Comparison of ENCODE assay signal across 1 cellular context in genomic region chr15:38554354-38554753, GRCh38.
TF ChIP-seq lines count a peak whose summit lies in the region.

No MANE protein-coding gene starts in this region.

TF ChIP-seq in HepG2, 621 proteins besides CTCF, POLR2A, EP300 and RAD21 (continued from another document):
- TF ChIP-seq, protein P1, sequence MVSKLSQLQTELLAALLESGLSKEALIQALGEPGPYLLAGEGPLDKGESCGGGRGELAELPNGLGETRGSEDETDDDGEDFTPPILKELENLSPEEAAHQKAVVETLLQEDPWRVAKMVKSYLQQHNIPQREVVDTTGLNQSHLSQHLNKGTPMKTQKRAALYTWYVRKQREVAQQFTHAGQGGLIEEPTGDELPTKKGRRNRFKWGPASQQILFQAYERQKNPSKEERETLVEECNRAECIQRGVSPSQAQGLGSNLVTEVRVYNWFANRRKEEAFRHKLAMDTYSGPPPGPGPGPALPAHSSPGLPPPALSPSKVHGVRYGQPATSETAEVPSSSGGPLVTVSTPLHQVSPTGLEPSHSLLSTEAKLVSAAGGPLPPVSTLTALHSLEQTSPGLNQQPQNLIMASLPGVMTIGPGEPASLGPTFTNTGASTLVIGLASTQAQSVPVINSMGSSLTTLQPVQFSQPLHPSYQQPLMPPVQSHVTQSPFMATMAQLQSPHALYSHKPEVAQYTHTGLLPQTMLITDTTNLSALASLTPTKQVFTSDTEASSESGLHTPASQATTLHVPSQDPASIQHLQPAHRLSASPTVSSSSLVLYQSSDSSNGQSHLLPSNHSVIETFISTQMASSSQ (IDR thresholded peaks at IDR 0.05; ENCODE audit: low read depth): no peak
- TF ChIP-seq, protein P1 (CRISPR knock-in tag; IDR thresholded peaks at IDR 0.05; ENCODE audit: borderline replicate concordance): no peak
- TF ChIP-seq ZNF138 (CRISPR knock-in tag; IDR thresholded peaks at IDR 0.05; ENCODE audit: low read depth) (no peak), ZNF558 (CRISPR knock-in tag; IDR thresholded peaks at IDR 0.05; ENCODE audit: borderline replicate concordance) (no peak), MTERF4 (CRISPR knock-in tag; IDR thresholded peaks at IDR 0.05) (no peak), SNAI1 (CRISPR knock-in tag; IDR thresholded peaks at IDR 0.05; ENCODE audit: borderline replicate concordance) (no peak), AGO2 (optimal IDR thresholded peaks at IDR 0.05; ENCODE audit: low read depth, low read length) (no peak), ATF4 (CRISPR knock-in tag; IDR thresholded peaks at IDR 0.05) (no peak), SRF (IDR thresholded peaks at IDR 0.05; ENCODE audit: low read depth, low read length) (no peak)
- TF ChIP-seq, protein P2, sequence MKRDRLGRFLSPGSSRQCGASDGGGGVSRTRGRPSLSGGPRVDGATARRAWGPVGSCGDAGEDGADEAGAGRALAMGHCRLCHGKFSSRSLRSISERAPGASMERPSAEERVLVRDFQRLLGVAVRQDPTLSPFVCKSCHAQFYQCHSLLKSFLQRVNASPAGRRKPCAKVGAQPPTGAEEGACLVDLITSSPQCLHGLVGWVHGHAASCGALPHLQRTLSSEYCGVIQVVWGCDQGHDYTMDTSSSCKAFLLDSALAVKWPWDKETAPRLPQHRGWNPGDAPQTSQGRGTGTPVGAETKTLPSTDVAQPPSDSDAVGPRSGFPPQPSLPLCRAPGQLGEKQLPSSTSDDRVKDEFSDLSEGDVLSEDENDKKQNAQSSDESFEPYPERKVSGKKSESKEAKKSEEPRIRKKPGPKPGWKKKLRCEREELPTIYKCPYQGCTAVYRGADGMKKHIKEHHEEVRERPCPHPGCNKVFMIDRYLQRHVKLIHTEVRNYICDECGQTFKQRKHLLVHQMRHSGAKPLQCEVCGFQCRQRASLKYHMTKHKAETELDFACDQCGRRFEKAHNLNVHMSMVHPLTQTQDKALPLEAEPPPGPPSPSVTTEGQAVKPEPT (CRISPR knock-in tag; IDR thresholded peaks at IDR 0.05; ENCODE audit: low read depth): no peak
- TF ChIP-seq, protein P3, sequence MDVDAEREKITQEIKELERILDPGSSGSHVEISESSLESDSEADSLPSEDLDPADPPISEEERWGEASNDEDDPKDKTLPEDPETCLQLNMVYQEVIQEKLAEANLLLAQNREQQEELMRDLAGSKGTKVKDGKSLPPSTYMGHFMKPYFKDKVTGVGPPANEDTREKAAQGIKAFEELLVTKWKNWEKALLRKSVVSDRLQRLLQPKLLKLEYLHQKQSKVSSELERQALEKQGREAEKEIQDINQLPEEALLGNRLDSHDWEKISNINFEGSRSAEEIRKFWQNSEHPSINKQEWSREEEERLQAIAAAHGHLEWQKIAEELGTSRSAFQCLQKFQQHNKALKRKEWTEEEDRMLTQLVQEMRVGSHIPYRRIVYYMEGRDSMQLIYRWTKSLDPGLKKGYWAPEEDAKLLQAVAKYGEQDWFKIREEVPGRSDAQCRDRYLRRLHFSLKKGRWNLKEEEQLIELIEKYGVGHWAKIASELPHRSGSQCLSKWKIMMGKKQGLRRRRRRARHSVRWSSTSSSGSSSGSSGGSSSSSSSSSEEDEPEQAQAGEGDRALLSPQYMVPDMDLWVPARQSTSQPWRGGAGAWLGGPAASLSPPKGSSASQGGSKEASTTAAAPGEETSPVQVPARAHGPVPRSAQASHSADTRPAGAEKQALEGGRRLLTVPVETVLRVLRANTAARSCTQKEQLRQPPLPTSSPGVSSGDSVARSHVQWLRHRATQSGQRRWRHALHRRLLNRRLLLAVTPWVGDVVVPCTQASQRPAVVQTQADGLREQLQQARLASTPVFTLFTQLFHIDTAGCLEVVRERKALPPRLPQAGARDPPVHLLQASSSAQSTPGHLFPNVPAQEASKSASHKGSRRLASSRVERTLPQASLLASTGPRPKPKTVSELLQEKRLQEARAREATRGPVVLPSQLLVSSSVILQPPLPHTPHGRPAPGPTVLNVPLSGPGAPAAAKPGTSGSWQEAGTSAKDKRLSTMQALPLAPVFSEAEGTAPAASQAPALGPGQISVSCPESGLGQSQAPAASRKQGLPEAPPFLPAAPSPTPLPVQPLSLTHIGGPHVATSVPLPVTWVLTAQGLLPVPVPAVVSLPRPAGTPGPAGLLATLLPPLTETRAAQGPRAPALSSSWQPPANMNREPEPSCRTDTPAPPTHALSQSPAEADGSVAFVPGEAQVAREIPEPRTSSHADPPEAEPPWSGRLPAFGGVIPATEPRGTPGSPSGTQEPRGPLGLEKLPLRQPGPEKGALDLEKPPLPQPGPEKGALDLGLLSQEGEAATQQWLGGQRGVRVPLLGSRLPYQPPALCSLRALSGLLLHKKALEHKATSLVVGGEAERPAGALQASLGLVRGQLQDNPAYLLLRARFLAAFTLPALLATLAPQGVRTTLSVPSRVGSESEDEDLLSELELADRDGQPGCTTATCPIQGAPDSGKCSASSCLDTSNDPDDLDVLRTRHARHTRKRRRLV (CRISPR knock-in tag; IDR thresholded peaks at IDR 0.05): no peak
- TF ChIP-seq, protein P4, sequence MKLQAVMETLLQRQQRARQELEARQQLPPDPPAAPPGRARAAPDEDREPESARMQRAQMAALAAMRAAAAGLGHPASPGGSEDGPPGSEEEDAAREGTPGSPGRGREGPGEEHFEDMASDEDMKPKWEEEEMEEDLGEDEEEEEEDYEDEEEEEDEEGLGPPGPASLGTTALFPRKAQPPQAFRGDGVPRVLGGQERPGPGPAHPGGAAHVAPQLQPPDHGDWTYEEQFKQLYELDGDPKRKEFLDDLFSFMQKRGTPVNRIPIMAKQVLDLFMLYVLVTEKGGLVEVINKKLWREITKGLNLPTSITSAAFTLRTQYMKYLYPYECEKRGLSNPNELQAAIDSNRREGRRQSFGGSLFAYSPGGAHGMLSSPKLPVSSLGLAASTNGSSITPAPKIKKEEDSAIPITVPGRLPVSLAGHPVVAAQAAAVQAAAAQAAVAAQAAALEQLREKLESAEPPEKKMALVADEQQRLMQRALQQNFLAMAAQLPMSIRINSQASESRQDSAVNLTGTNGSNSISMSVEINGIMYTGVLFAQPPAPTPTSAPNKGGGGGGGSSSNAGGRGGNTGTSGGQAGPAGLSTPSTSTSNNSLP (IDR thresholded peaks at IDR 0.05; ENCODE audit: low read depth, low read length): no peak
- TF ChIP-seq, protein P5, sequence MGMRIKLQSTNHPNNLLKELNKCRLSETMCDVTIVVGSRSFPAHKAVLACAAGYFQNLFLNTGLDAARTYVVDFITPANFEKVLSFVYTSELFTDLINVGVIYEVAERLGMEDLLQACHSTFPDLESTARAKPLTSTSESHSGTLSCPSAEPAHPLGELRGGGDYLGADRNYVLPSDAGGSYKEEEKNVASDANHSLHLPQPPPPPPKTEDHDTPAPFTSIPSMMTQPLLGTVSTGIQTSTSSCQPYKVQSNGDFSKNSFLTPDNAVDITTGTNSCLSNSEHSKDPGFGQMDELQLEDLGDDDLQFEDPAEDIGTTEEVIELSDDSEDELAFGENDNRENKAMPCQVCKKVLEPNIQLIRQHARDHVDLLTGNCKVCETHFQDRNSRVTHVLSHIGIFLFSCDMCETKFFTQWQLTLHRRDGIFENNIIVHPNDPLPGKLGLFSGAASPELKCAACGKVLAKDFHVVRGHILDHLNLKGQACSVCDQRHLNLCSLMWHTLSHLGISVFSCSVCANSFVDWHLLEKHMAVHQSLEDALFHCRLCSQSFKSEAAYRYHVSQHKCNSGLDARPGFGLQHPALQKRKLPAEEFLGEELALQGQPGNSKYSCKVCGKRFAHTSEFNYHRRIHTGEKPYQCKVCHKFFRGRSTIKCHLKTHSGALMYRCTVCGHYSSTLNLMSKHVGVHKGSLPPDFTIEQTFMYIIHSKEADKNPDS (CRISPR knock-in tag; IDR thresholded peaks at IDR 0.05): no peak
